12 cellular contexts compared by ENCODE assay signal in genomic region chr15:67547836-67548531, GRCh38. TPM values are rescaled to one million over a fixed set of nuclear protein-coding genes. Genes with fewer than 3 reads are reported as not detected.
DNase-seq lines count a peak whose midpoint lies in the region; ATAC-seq and TF ChIP-seq lines count a peak whose summit lies in the region.
"Had no signal": no experiment of that assay in that cellular context is flagged by ENCODE, and none has a peak within 500 bp of the region (broad histone marks: within the 10 kb centered on the region; RNA-seq: fewer than 3 reads in every experiment).

No MANE protein-coding gene starts in this region.

- peaks cover 5% of the 10 kb centered on the region; the same call in 2 of the 3 replicates for H3K36me3 Mint-ChIP-seq in GM23338 (ENCODE audit: low read depth)

- no peaks in the 10 kb centered on the region; the same call in 1 of the 2 replicates for H3K36me3 ChIP-seq in GM23338 (ENCODE audit: insufficient read depth)
- peaks cover 0 to 49% (median 6%) of the 10 kb centered on the region in 4 donors for H3K36me3 ChIP-seq in sigmoid colon
- H3K36me3 ChIP-seq in gastroesophageal sphincter, result peaks cover 0 to 42% of the 10 kb centered on the region in 2 donors

- H3K9me2 ChIP-seq in GM23338 (ENCODE audit: insufficient read depth), result no peaks in the 10 kb centered on the region

- TF ChIP-seq CTCF in GM23338 (conservative IDR thresholded peaks at IDR 0.05; ENCODE audit: low read depth in 2 of 2), result no peak
- TF ChIP-seq CTCF in VCaP (conservative IDR thresholded peaks at IDR 0.05), result no peak
- no peak for TF ChIP-seq CTCF in fibroblast of mammary gland (conservative IDR thresholded peaks at IDR 0.05; ENCODE audit: control insufficient read depth, insufficient read depth, low read depth, low read length)
- no peak for TF ChIP-seq CTCF in sigmoid colon (IDR thresholded peaks at IDR 0.05)
- TF ChIP-seq CTCF in gastroesophageal sphincter (IDR thresholded peaks at IDR 0.05), result no peak

- no peaks in the 10 kb centered on the region for H3F3A ChIP-seq in GM23338 (replicated peaks; ENCODE audit: low read depth)

- peaks cover 4% of the 10 kb centered on the region for H3K27me3 Mint-ChIP-seq in GM23338 (ENCODE audit: insufficient read depth, low read depth, poor library complexity)

- ATAC-seq in GM23338, result peak; percentile 21
- ATAC-seq in gastroesophageal sphincter, result no peak
- ATAC-seq: PC-3 had no signal

- H3K27ac ChIP-seq in GM23338 (ENCODE audit: low read depth) (peak overlapping the region; percentile 4; the same call in 1 of the 2 replicates), VCaP (peak overlapping the region; percentile 81), sigmoid colon (peak overlapping the region in 3 of 4 donors; percentile 41 to 73 (median 67)), gastroesophageal sphincter (peak overlapping the region in 2 of 4 donors; percentile 54 to 60), substantia nigra (ENCODE audit: low read depth, low read length, poor library complexity, severe bottlenecking) (no peak overlapping the region)

- peaks cover 27% of the 10 kb centered on the region for H3K4me1 Mint-ChIP-seq in GM23338

- H3K9me3 ChIP-seq in sigmoid colon (no peaks in the 10 kb centered on the region), gastroesophageal sphincter (no peaks in the 10 kb centered on the region)

- H3K4me2 ChIP-seq in GM23338, result peak overlapping the region; percentile 50; the same call in 1 of the 2 replicates

- peaks cover 26% of the 10 kb centered on the region for H3K4me1 ChIP-seq in GM23338 (ENCODE audit: insufficient read depth)
- peaks cover 0 to 51% (median 32%) of the 10 kb centered on the region in 4 donors for H3K4me1 ChIP-seq in sigmoid colon
- peaks cover 0 to 62% (median 8%) of the 10 kb centered on the region in 3 donors for H3K4me1 ChIP-seq in gastroesophageal sphincter

- no peaks in the 10 kb centered on the region for H3K27me3 ChIP-seq in GM23338 (ENCODE audit: insufficient read depth)
- H3K27me3 ChIP-seq in sigmoid colon, result no peaks in the 10 kb centered on the region
- no peaks in the 10 kb centered on the region for H3K27me3 ChIP-seq in gastroesophageal sphincter

- H3K27ac Mint-ChIP-seq in GM23338, result no peak overlapping the region

- no peaks in the 10 kb centered on the region for H3K9me3 Mint-ChIP-seq in GM23338

- no peak for TF ChIP-seq EP300 in sigmoid colon (IDR thresholded peaks at IDR 0.05)
- no peak for TF ChIP-seq EP300 in gastroesophageal sphincter (IDR thresholded peaks at IDR 0.05)

- no peak for DNase-seq in GM23338 (ENCODE audit: low spot score)
- peak; percentile 63 for DNase-seq in fibroblast of mammary gland (ENCODE audit: low read depth)
- no peak for DNase-seq in sigmoid colon
- no peak for DNase-seq in Ammon's horn (ENCODE audit: low spot score)
- DNase-seq in substantia nigra (lab: John Stamatoyannopoulos, UW), result no peak
- no peak for DNase-seq in NCI-H748 (lab: John Stamatoyannopoulos, UW; ENCODE audit: unreplicated experiment)
- DNase-seq: activated T-cell treated with anti-CD3 and anti-CD28 coated beads for 4 hours, aorta, Kasumi-1, PC-3 had no signal

- TF ChIP-seq POLR2A in sigmoid colon (IDR thresholded peaks at IDR 0.05), result no peak
- no peak for TF ChIP-seq POLR2A in gastroesophageal sphincter (IDR thresholded peaks at IDR 0.05)

- 53 to 75% methylated on average over 5 of the region's 5 CpGs for WGBS in sigmoid colon, 2 donors
- 39 to 40% methylated on average over 5 of the region's 5 CpGs for WGBS in gastroesophageal sphincter (ENCODE audit: low coverage in 1 of 2), 2 donors

- no peak overlapping the region for H3K4me3 Mint-ChIP-seq in GM23338

- intact Hi-C loops in sigmoid colon (cut with DNase I), result loop anchor here (10.0 kb wide), 1 partner anchor 657 kb away; the partner anchor contains the start of gene CALML4

- no peaks in the 10 kb centered on the region for H4K20me1 ChIP-seq in GM23338 (replicated peaks; ENCODE audit: insufficient read depth)

- H3K4me3 ChIP-seq in GM23338 (0 out of 2 replicates have a peak overlapping the region, but pooled peaks have one; percentile 10), fibroblast of mammary gland (ENCODE audit: control insufficient read depth, low read depth, low read length) (no peak overlapping the region), sigmoid colon (no peak overlapping the region), gastroesophageal sphincter (no peak overlapping the region)

- no peak overlapping the region for H2AFZ ChIP-seq in GM23338

- 0 out of 2 replicates have a peak, but pooled peaks cover 4% of the 10 kb centered on the region for H3K79me2 ChIP-seq in GM23338 (replicated peaks; ENCODE audit: insufficient read depth)

TF ChIP-seq in GM23338, 12 proteins besides CTCF, POLR2A, EP300 and RAD21:
- TF ChIP-seq ETS1 (IDR thresholded peaks at IDR 0.05), result no peak

RNA-seq across cellular contexts. Expression of gene MAP2K5, which starts 5.5 kb away (rescaled TPM):
- 13.6 and 13.9 TPM in 2 replicates for total RNA-seq in GM23338 (2014; rRNA removed; shearing (Covaris generic))
- polyA plus RNA-seq in GM23338 (2016; fragmentation: Nextera tagmentation; extraction: Ambion mirVana), result 5.7 and 6.5 TPM in 2 replicates
- total RNA-seq in sigmoid colon, result 10 to 100 TPM; 13.2 to 19.4 (median 15.7) TPM
- 10 to 100 TPM; 11.3 to 16.2 (median 13.2) TPM for polyA plus RNA-seq in sigmoid colon
- 10 to 100 TPM in 3 of 4 donors, 1 to 10 TPM in 1; 7.7 to 15.1 (median 12.0) TPM for total RNA-seq in gastroesophageal sphincter

RNA-seq across cellular contexts. Expression of gene C15orf61, which starts 27.1 kb away (rescaled TPM):
- total RNA-seq in GM23338 (2014; rRNA removed; shearing (Covaris generic)), result 1.8 and 2.8 TPM in 2 replicates
- polyA plus RNA-seq in GM23338 (2016; fragmentation: Nextera tagmentation; extraction: Ambion mirVana), result 5.9 and 7.8 TPM in 2 replicates
- total RNA-seq in sigmoid colon, result 1 to 10 TPM; 2.8 to 8.6 (median 5.7) TPM
- 1 to 10 TPM; 1.8 to 4.9 (median 2.2) TPM for polyA plus RNA-seq in sigmoid colon
- total RNA-seq in gastroesophageal sphincter, result 1 to 10 TPM; 4.1 to 6.5 (median 5.6) TPM
